ENCODE assay signal across 8 cellular contexts in the genomic region with DNA sequence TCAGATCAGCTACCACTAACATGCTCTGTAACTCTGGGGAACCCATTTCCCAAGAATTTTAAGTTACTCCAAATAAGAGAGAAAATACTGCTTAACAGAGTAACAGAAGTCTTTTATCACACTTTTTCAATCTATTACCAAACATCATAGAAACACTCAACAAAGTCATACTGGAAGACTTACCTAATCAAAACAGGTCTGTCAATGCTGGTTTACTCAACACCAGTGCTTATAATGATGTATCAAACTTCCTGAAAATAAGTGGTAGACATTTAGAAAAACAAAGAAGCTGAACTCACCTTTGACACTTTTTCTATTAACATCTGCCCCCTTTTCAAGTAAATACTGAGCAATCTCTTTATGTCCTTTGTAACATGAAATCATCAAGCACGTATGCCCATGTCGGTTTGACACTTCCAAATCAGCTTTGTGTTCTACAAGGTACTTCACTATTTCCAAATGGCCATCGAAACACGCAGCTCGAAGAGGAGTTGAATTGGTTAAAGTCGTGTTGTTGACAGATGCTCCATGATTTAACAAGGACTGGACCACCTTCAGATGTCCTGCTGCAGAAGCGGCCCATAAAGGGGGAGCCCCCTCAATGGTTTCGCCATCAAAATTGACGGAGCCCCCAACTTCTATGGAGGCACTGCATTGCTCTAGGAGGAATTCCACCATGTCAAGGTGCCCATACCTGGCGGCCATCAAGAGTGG. TPM values are rescaled to one million over a fixed set of nuclear protein-coding genes. Genes with fewer than 3 reads are reported as not detected.
DNase-seq lines count a peak whose midpoint lies in the region; ATAC-seq and TF ChIP-seq lines count a peak whose summit lies in the region.

No MANE protein-coding gene starts in this region.

- peaks cover 53 to 68% (median 62%) of the 10 kb centered on the region in 7 donors for H3K4me1 Mint-ChIP-seq in naive thymus-derived CD4-positive, alpha-beta T cell

- peaks cover 63% of the 10 kb centered on the region for H3K79me2 ChIP-seq in KMS-11 (ENCODE audit: insufficient read depth, low read depth)

- peaks cover 28% of the 10 kb centered on the region for H3K4me1 ChIP-seq in BLaER1
- peaks cover 27% of the 10 kb centered on the region for H3K4me1 ChIP-seq in KMS-11 (ENCODE audit: low read depth, poor library complexity, severe bottlenecking)
- H3K4me1 ChIP-seq in naive thymus-derived CD4-positive, alpha-beta T cell (ENCODE audit: control insufficient read depth in 2 of 2, insufficient read depth in 2 of 2, low read length in 2 of 2), result peaks cover 36 to 50% of the 10 kb centered on the region in 2 donors

- TF ChIP-seq CTCF in KMS-11 (conservative IDR thresholded peaks at IDR 0.05; ENCODE audit: low read depth, low read length) (no peak), choroid plexus epithelial cell (conservative IDR thresholded peaks at IDR 0.05; ENCODE audit: low read depth, low read length) (no peak)

- no peak for ATAC-seq in naive thymus-derived CD4-positive, alpha-beta T cell
- ATAC-seq in HG03039 (IDR thresholded peaks at IDR 0.05; ENCODE audit: unreplicated experiment), result no peak
- no peak for ATAC-seq in HG03378 (IDR thresholded peaks at IDR 0.05; ENCODE audit: unreplicated experiment)

- H4K20me1 ChIP-seq in BLaER1 (peaks cover 55% of the 10 kb centered on the region), KMS-11 (ENCODE audit: insufficient read depth) (peaks cover 20% of the 10 kb centered on the region)

- peak overlapping the region in 7 of 9 donors; percentile 64 to 100 (median 97) for H3K27ac Mint-ChIP-seq in naive thymus-derived CD4-positive, alpha-beta T cell

- peaks cover 0 to 21% (median 2%) of the 10 kb centered on the region in 11 donors for H3K9me3 Mint-ChIP-seq in naive thymus-derived CD4-positive, alpha-beta T cell

- H3K4me3 ChIP-seq in BLaER1, result peak overlapping the region; percentile 97
- no peak overlapping the region for H3K4me3 ChIP-seq in KMS-11 (IDR thresholded peaks at IDR 0.05; ENCODE audit: insufficient read depth, low read depth, low read length)
- peak overlapping the region; percentile 85 for H3K4me3 ChIP-seq in choroid plexus epithelial cell (ENCODE audit: low read depth, low read length)
- peak overlapping the region; percentile 70 for H3K4me3 ChIP-seq in naive thymus-derived CD4-positive, alpha-beta T cell (ENCODE audit: low read length)

- peaks cover 6 to 56% (median 33%) of the 10 kb centered on the region in 5 donors for H3K36me3 Mint-ChIP-seq in naive thymus-derived CD4-positive, alpha-beta T cell

- H3K9ac ChIP-seq in BLaER1, result peak overlapping the region; percentile 97
- peak overlapping the region; percentile 96; the same call in 1 of the 2 replicates for H3K9ac ChIP-seq in KMS-11

- intact Hi-C loops in naive thymus-derived CD4-positive, alpha-beta T cell (cut with micrococcal nuclease), result loop anchor here (1.0 to 5.0 kb wide), 4 partner anchors 11 to 44 kb away; no protein-coding TSS in a partner anchor

- H3K27me3 ChIP-seq in BLaER1 (no peaks in the 10 kb centered on the region), KMS-11 (ENCODE audit: insufficient read depth, low read depth) (no peaks in the 10 kb centered on the region)
- H3K27me3 ChIP-seq in naive thymus-derived CD4-positive, alpha-beta T cell (ENCODE audit: control insufficient read depth in 2 of 2, insufficient read depth in 2 of 2, low read length in 2 of 2), result no peaks in the 10 kb centered on the region

- H3K36me3 ChIP-seq in BLaER1 (peaks cover 33% of the 10 kb centered on the region), KMS-11 (ENCODE audit: insufficient read depth) (peaks cover 6% of the 10 kb centered on the region; the same call in 1 of the 2 replicates)
- H3K36me3 ChIP-seq in naive thymus-derived CD4-positive, alpha-beta T cell (ENCODE audit: control insufficient read depth in 2 of 3, insufficient read depth in 3 of 3, low read length in 3 of 3), result peaks cover 0 to 4% (median 0%) of the 10 kb centered on the region in 3 experiments

- H3K4me2 ChIP-seq in BLaER1 (peak overlapping the region; percentile 96), KMS-11 (peak overlapping the region; percentile 97)

- no peak overlapping the region for H2AFZ ChIP-seq in KMS-11 (ENCODE audit: low read depth)

- CTCF ChIA-PET in naive thymus-derived CD4-positive, alpha-beta T cell (lab: Charles Lee), result interaction anchor here (0.7 kb wide), 1 partner anchor 449 kb away, joined by 3 read pairs; no protein-coding TSS in a partner anchor

- peaks cover 43% of the 10 kb centered on the region for H3K9me3 ChIP-seq in BLaER1
- H3K9me3 ChIP-seq in naive thymus-derived CD4-positive, alpha-beta T cell (ENCODE audit: control insufficient read depth in 2 of 3, low read length in 3 of 3), result peaks cover 0 to 5% (median 4%) of the 10 kb centered on the region in 3 experiments

- H3K27ac ChIP-seq in BLaER1, result peak overlapping the region; percentile 95
- peak overlapping the region; percentile 96 for H3K27ac ChIP-seq in KMS-11
- H3K27ac ChIP-seq in naive thymus-derived CD4-positive, alpha-beta T cell (ENCODE audit: low read depth, low read length), result peak overlapping the region; percentile 96

- peak overlapping the region; percentile 94 to 100 (median 96) for H3K4me3 Mint-ChIP-seq in naive thymus-derived CD4-positive, alpha-beta T cell

- POLR2A ChIA-PET in naive thymus-derived CD4-positive, alpha-beta T cell (lab: Charles Lee), result interaction anchor here (0.7 to 2.1 kb wide), 4 partner anchors 20 to 281 kb away, joined by 4 to 6 read pairs (median 4); a partner anchor contains a TSS

- H3K27me3 Mint-ChIP-seq in naive thymus-derived CD4-positive, alpha-beta T cell, result no peaks in the 10 kb centered on the region

- DNase-seq in choroid plexus epithelial cell (ENCODE audit: low read depth) (no peak), NCI-H2107 (lab: John Stamatoyannopoulos, UW) (no peak)
- DNase-seq in naive thymus-derived CD4-positive, alpha-beta T cell, result no peak
- DNase-seq in stimulated activated CD4-positive, alpha-beta T cell treated with anti-CD3 and anti-CD28 coated beads, Interleukin-12 subunit alpha, Interleukin-12 subunit beta, amount 100 ng/mL, for 4 hours, result no peak

RNA-seq across cellular contexts. Expression of a gene that starts 1.8 kb away (rescaled TPM):
- total RNA-seq in naive thymus-derived CD4-positive, alpha-beta T cell, result 10 to 100 TPM; 14.9 to 33.1 (median 18.5) TPM
- polyA plus RNA-seq in naive thymus-derived CD4-positive, alpha-beta T cell, result 1 to 10 TPM; 2.0 to 2.7 TPM

RNA-seq across cellular contexts. Expression of a gene that starts 59.5 kb away (rescaled TPM):
- total RNA-seq in naive thymus-derived CD4-positive, alpha-beta T cell, result 1 to 10 TPM in 4 of 5 experiments, under 1 TPM in 1; 0.93 to 3.7 (median 1.9) TPM
- under 1 TPM; 0.14 to 0.60 TPM for polyA plus RNA-seq in naive thymus-derived CD4-positive, alpha-beta T cell
